ENCODE assay signal across 8 cellular contexts in the genomic region with DNA sequence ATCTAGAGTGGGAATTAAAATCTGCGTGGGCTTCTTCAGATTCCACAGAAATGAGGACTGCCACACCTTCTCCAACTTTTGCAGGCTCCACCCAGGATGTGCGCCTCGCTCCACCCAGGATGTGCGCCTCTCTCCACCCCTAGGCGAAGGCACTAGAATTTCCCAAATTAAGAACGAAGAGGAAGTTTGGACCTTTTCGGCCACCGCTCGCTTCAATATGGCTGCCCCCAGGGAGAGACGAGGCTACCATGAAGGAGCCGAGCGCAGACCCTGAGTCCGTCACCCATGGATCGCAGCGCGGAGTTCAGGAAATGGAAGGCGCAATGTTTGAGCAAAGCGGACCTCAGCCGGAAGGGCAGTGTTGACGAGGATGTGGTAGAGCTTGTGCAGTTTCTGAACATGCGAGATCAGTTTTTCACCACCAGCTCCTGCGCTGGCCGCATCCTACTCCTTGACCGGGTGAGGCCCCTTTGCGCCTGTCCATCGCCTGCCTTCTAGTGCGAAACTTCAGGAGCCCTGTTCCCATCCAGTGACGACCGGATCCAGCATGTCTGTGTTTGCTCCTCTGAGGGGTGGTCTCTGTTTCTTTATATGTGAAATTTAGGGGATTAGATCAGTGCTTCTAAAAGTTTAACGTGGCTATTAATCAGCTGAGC. TPM values are rescaled to one million over a fixed set of nuclear protein-coding genes. Genes with fewer than 3 reads are reported as not detected.
DNase-seq lines count a peak whose midpoint lies in the region; ATAC-seq and TF ChIP-seq lines count a peak whose summit lies in the region.

A gene with protein sequence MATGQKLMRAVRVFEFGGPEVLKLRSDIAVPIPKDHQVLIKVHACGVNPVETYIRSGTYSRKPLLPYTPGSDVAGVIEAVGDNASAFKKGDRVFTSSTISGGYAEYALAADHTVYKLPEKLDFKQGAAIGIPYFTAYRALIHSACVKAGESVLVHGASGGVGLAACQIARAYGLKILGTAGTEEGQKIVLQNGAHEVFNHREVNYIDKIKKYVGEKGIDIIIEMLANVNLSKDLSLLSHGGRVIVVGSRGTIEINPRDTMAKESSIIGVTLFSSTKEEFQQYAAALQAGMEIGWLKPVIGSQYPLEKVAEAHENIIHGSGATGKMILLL (minus strand): TSS at position 91 of the 656 bp plus-strand sequence. CDS start 8,229 bp downstream, outside the sequence.
A gene with protein sequence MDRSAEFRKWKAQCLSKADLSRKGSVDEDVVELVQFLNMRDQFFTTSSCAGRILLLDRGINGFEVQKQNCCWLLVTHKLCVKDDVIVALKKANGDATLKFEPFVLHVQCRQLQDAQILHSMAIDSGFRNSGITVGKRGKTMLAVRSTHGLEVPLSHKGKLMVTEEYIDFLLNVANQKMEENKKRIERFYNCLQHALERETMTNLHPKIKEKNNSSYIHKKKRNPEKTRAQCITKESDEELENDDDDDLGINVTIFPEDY (plus strand): TSS at position 193 of the 656 bp plus-strand sequence. CDS start 93 bp downstream, at position 286.

- H3K27ac ChIP-seq in right atrium auricular region (peak within 1 kb of the TSS; percentile 85 to 88), uterus (peak within 1 kb of the TSS; percentile 88 to 91)

- intact Hi-C loops in uterus (cut with DNase I; ENCODE audit: low total_unique reads) = no loop called here

- DNase-seq in GM13976 (ENCODE audit: low spot score) (peak; percentile 75), NCI-H1694 (lab: John Stamatoyannopoulos, UW) (peak; percentile 95), amniotic stem cell (lab: John Stamatoyannopoulos, UW) (peak; percentile 89), right atrium auricular region (ENCODE audit: low spot score) (peak; percentile 88), pulmonary artery endothelial cell (ENCODE audit: low read depth, low spot score) (peak; percentile 73), uterus (peak; percentile 91 to 93)

- ATAC-seq in HG02870 (IDR thresholded peaks at IDR 0.05; ENCODE audit: unreplicated experiment) = peak; percentile 56

- peak within 1 kb of the TSS; percentile 99 for H3K27ac Mint-ChIP-seq in T-helper 1 cell treated with Interleukin-12 subunit alpha and Interleukin-12 subunit beta and Interleukin-4 antibody, amounts not matched to agents 30 μg/mL and 1 μg/mL, for 36 hours

- peaks cover 16% of the 10 kb centered on the region for H3K36me3 ChIP-seq in right atrium auricular region
- H3K36me3 ChIP-seq in uterus = no peaks in the 10 kb centered on the region

- H3K9me3 Mint-ChIP-seq in T-helper 1 cell treated with Interleukin-12 subunit alpha and Interleukin-12 subunit beta and Interleukin-4 antibody, amounts not matched to agents 30 μg/mL and 1 μg/mL, for 36 hours = no peaks in the 10 kb centered on the region

- in situ Hi-C loops in GM13976 (cut with MboI; ENCODE audit: low sequenced_read_pairs, unreplicated experiment) = no loop called here

- H3K9me3 ChIP-seq in right atrium auricular region (no peaks in the 10 kb centered on the region), uterus (no peaks in the 10 kb centered on the region)

- no peaks in the 10 kb centered on the region for H3K27me3 Mint-ChIP-seq in T-helper 1 cell treated with Interleukin-12 subunit alpha and Interleukin-12 subunit beta and Interleukin-4 antibody, amounts not matched to agents 30 μg/mL and 1 μg/mL, for 36 hours (ENCODE audit: low read depth)

- H3K4me3 ChIP-seq in right atrium auricular region (peak within 1 kb of the TSS; percentile 68 to 84), uterus (peak within 1 kb of the TSS; percentile 78 to 79)

- H3K27me3 ChIP-seq in right atrium auricular region (no peaks in the 10 kb centered on the region), uterus (no peaks in the 10 kb centered on the region)

- H3K4me1 ChIP-seq in right atrium auricular region = peaks cover 0 to 47% of the 10 kb centered on the region in 2 donors
- H3K4me1 ChIP-seq in uterus = peaks cover 0 to 17% of the 10 kb centered on the region in 2 donors

- H3K36me3 Mint-ChIP-seq in T-helper 1 cell treated with Interleukin-12 subunit alpha and Interleukin-12 subunit beta and Interleukin-4 antibody, amounts not matched to agents 30 μg/mL and 1 μg/mL, for 36 hours (ENCODE audit: low read depth) = peaks cover 8% of the 10 kb centered on the region

- no peak for TF ChIP-seq CTCF in GM13976 (IDR thresholded peaks at IDR 0.05; ENCODE audit: borderline replicate concordance, control extremely low read depth, extremely low read depth, insufficient read depth, missing control alignments)
- TF ChIP-seq CTCF in right atrium auricular region (IDR thresholded peaks at IDR 0.05) = no peak
- peak in 2 of 4 experiments; percentile 30 to 32 for TF ChIP-seq CTCF in uterus (IDR thresholded peaks at IDR 0.05)

- peaks cover 28% of the 10 kb centered on the region for H3K4me1 Mint-ChIP-seq in T-helper 1 cell treated with Interleukin-12 subunit alpha and Interleukin-12 subunit beta and Interleukin-4 antibody, amounts not matched to agents 30 μg/mL and 1 μg/mL, for 36 hours (ENCODE audit: low read depth)

- peak; percentile 46 to 49 for TF ChIP-seq POLR2A in uterus (IDR thresholded peaks at IDR 0.05)

- peak within 1 kb of the TSS; percentile 99 for H3K4me3 Mint-ChIP-seq in T-helper 1 cell treated with Interleukin-12 subunit alpha and Interleukin-12 subunit beta and Interleukin-4 antibody, amounts not matched to agents 30 μg/mL and 1 μg/mL, for 36 hours

RNA-seq across cellular contexts. Expression of the first gene that starts in this region (rescaled TPM):
- 10 to 100 TPM; 30.5 to 39.8 TPM for total RNA-seq in right atrium auricular region
- total RNA-seq in pulmonary artery endothelial cell = 19.7 and 33.9 TPM in 2 replicates
- total RNA-seq in uterus = 10 to 100 TPM; 22.4 to 53.7 (median 36.4) TPM

RNA-seq across cellular contexts. Expression of the second gene that starts in this region (rescaled TPM):
- total RNA-seq in right atrium auricular region (10 to 100 TPM; 13.9 to 15.0 TPM), pulmonary artery endothelial cell (16.4 and 27.2 TPM in 2 replicates), uterus (10 to 100 TPM; 18.8 to 26.7 (median 24.6) TPM)

Comparison
In these comparisons a context has a peak if more than half of its experiments do, and no peak if none do; other contexts are left out.
1. Peak in every context shown above with its lines: DNase-seq, ATAC-seq, H3K4me3 ChIP-seq and H3K27ac ChIP-seq.